12 cellular contexts compared by ENCODE assay signal in genomic region chr11:128465946-128466688, GRCh38.
DNase-seq lines count a peak whose midpoint lies in the region; ATAC-seq and TF ChIP-seq lines count a peak whose summit lies in the region.
"Had no signal": no experiment of that assay in that cellular context is flagged by ENCODE, and none has a peak within 500 bp of the region (broad histone marks: within the 10 kb centered on the region; RNA-seq: fewer than 3 reads in every experiment).

No MANE protein-coding gene starts in this region.

- peak in 2 of 7 experiments; percentile 42 to 43 for DNase-seq in CD8-positive, alpha-beta T cell
- DNase-seq in Peyer's patch, result no peak
- no peak for DNase-seq in esophagus squamous epithelium (lab: John Stamatoyannopoulos, UW)
- DNase-seq in NCI-H2107 treated with DMSO at 0.1 percent for 48 hours (lab: John Stamatoyannopoulos, UW; ENCODE audit: unreplicated experiment), result no peak
- DNase-seq in central memory CD4-positive, alpha-beta T cell, result no peak
- DNase-seq in GM10266 (ENCODE audit: extremely low spot score), result no peak
- no peak for DNase-seq in CD1c-positive myeloid dendritic cell (ENCODE audit: extremely low spot score)
- DNase-seq: Caco-2, foreskin keratinocyte, mucosa of descending colon had no signal

- peaks cover 100% of the 10 kb centered on the region for H3K4me1 Mint-ChIP-seq in CD8-positive, alpha-beta T cell (ENCODE audit: low read depth)
- H3K4me1 Mint-ChIP-seq: WTC11 had no signal

- peak overlapping the region; percentile 68 for H3K27ac ChIP-seq in CD8-positive, alpha-beta T cell (ENCODE audit: low read depth, low read length)
- H3K27ac ChIP-seq in Peyer's patch (peak overlapping the region; percentile 68 to 88 (median 75)), esophagus squamous epithelium (peak overlapping the region in 3 of 4 donors; percentile 47 to 69 (median 68)), rectal smooth muscle tissue (ENCODE audit: low read depth, low read length) (peak overlapping the region; percentile 44)

- H3K36me3 ChIP-seq in CD8-positive, alpha-beta T cell (ENCODE audit: insufficient read depth, low read length), result peaks cover 86% of the 10 kb centered on the region
- H3K36me3 ChIP-seq in Peyer's patch, result peaks cover 0 to 31% (median 0%) of the 10 kb centered on the region in 3 donors
- peaks cover 0 to 29% (median 4%) of the 10 kb centered on the region in 3 donors for H3K36me3 ChIP-seq in esophagus squamous epithelium
- peaks cover 11% of the 10 kb centered on the region for H3K36me3 ChIP-seq in rectal smooth muscle tissue (ENCODE audit: control insufficient read depth, insufficient read depth, low read length)

- H3K9ac ChIP-seq in rectal smooth muscle tissue (ENCODE audit: low read length), result no peak overlapping the region

- no peaks in the 10 kb centered on the region for H3K9me3 ChIP-seq in CD8-positive, alpha-beta T cell (ENCODE audit: low read length)
- H3K9me3 ChIP-seq in Peyer's patch (no peaks in the 10 kb centered on the region), esophagus squamous epithelium (no peaks in the 10 kb centered on the region)
- H3K9me3 ChIP-seq: Caco-2, mucosa of descending colon had no signal

- CTCF ChIA-PET in CD8-positive, alpha-beta T cell (lab: Charles Lee), result interaction anchor here (1.1 to 5.5 kb wide), 12 partner anchors 16 to 175 kb away, joined by 3 to 22 read pairs (median 7); no protein-coding TSS in a partner anchor

- TF ChIP-seq POLR2A in Peyer's patch (IDR thresholded peaks at IDR 0.05), result no peak
- TF ChIP-seq POLR2A in esophagus squamous epithelium (IDR thresholded peaks at IDR 0.05), result no peak

- peaks cover 98% of the 10 kb centered on the region for H3K36me3 Mint-ChIP-seq in CD8-positive, alpha-beta T cell

- H3K9me3 Mint-ChIP-seq in CD8-positive, alpha-beta T cell, result no peaks in the 10 kb centered on the region
- H3K9me3 Mint-ChIP-seq: WTC11 had no signal

- POLR2A ChIA-PET in CD8-positive, alpha-beta T cell (lab: Charles Lee), result interaction anchor here (0.9 to 3.4 kb wide), 7 partner anchors 32 to 175 kb away, joined by 3 to 39 read pairs (median 5); no protein-coding TSS in a partner anchor

- H3K4me3 Mint-ChIP-seq in CD8-positive, alpha-beta T cell, result peak overlapping the region; percentile 70
- H3K4me3 Mint-ChIP-seq: WTC11 had no signal

- H3K27ac Mint-ChIP-seq in CD8-positive, alpha-beta T cell, result peak overlapping the region; percentile 94
- H3K27ac Mint-ChIP-seq: WTC11 had no signal

- no peaks in the 10 kb centered on the region for H3K27me3 Mint-ChIP-seq in CD8-positive, alpha-beta T cell (ENCODE audit: low read depth)

- no peak for TF ChIP-seq CTCF in CD8-positive, alpha-beta T cell (IDR thresholded peaks at IDR 0.05)
- TF ChIP-seq CTCF in Peyer's patch (IDR thresholded peaks at IDR 0.05) (no peak), esophagus squamous epithelium (IDR thresholded peaks at IDR 0.05) (no peak), GM10266 (IDR thresholded peaks at IDR 0.05; ENCODE audit: control insufficient read depth, insufficient read depth, low read depth, missing control alignments) (no peak)

- intact Hi-C loops in CD8-positive, alpha-beta T cell (cut with DNase I, micrococcal nuclease), result loop anchor here (1.0 to 5.0 kb wide), 6 partner anchors 10 to 291 kb away; no protein-coding TSS in a partner anchor
- intact Hi-C loops in esophagus squamous epithelium (cut with DNase I), result no loop called here

- peaks cover 100% of the 10 kb centered on the region for H3K4me1 ChIP-seq in CD8-positive, alpha-beta T cell (ENCODE audit: insufficient read depth, low read length)
- H3K4me1 ChIP-seq in Peyer's patch, result peaks cover 0 to 47% (median 34%) of the 10 kb centered on the region in 4 donors
- peaks cover 3 to 63% (median 18%) of the 10 kb centered on the region in 3 donors for H3K4me1 ChIP-seq in esophagus squamous epithelium
- peaks cover 5% of the 10 kb centered on the region for H3K4me1 ChIP-seq in rectal smooth muscle tissue (ENCODE audit: control insufficient read depth, insufficient read depth, low read length)
- H3K4me1 ChIP-seq: Caco-2 had no signal

- H3K27me3 ChIP-seq in CD8-positive, alpha-beta T cell (ENCODE audit: insufficient read depth, low read length), result no peaks in the 10 kb centered on the region
- H3K27me3 ChIP-seq in Peyer's patch (no peaks in the 10 kb centered on the region), esophagus squamous epithelium (no peaks in the 10 kb centered on the region), rectal smooth muscle tissue (ENCODE audit: control insufficient read depth, insufficient read depth, low read length) (no peaks in the 10 kb centered on the region)
- H3K27me3 ChIP-seq: foreskin keratinocyte had no signal

- peak overlapping the region; percentile 26 for H3K4me3 ChIP-seq in CD8-positive, alpha-beta T cell (ENCODE audit: low read depth, low read length)
- H3K4me3 ChIP-seq in Peyer's patch (peak overlapping the region in 1 of 4 donors; percentile 1), esophagus squamous epithelium (no peak overlapping the region), rectal smooth muscle tissue (ENCODE audit: low read length) (no peak overlapping the region)
- H3K4me3 ChIP-seq: mucosa of descending colon had no signal

- WGBS in esophagus squamous epithelium, 2 donors, result 85 to 92% methylated on average over 12 to 14 of the region's 15 CpGs

- ATAC-seq in CD8-positive, alpha-beta T cell, result no peak
- ATAC-seq: foreskin keratinocyte, mucosa of descending colon, WTC11 had no signal
